Comparison of ENCODE assay signal across 9 cellular contexts in the genomic region with DNA sequence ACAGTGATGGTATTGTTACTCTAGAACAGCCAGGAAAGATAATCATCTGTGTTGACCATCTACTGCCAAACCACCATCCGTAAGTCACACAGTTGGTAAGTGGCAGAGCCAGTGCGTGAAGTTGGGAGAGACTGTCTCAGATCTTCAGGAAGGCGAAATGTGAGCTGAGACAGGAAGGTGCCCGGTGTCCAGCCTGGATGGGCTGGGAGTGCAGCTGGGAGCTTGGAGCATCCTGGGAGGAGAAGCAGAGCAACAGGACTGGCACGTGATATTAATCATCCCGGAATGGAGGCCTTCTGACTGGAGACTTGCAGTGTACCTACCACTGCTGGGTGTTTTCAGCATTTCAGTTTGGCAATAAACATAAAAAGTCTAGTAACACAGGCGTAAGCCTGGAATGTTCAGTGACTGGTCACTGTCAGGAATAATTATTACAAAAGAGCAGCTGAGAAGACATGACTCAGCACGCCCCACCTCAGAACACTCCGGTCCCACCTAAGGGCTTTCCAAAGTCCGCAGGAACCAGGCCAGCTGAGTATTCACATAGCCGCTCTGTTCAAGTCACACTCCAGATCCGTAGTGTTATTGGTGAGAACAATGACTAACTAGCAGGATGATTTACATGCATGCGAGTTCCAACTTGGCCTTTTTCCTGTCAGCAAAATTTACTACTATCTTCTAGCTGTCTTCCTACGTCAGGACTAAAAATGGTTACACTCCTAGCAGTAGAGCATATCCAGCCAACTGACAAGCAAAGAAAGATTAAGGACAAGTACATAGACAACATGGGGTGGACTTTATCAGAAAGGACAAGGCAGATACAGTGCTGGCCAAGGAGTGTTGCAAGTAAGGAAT. TPM values are rescaled to one million over a fixed set of nuclear protein-coding genes. Genes with fewer than 3 reads are reported as not detected.
DNase-seq lines count a peak whose midpoint lies in the region; ATAC-seq and TF ChIP-seq lines count a peak whose summit lies in the region.
"Had no signal": no experiment of that assay in that cellular context is flagged by ENCODE, and none has a peak within 500 bp of the region (broad histone marks: within the 10 kb centered on the region; RNA-seq: fewer than 3 reads in every experiment).

No MANE protein-coding gene starts in this region.

- H3K79me2 ChIP-seq in Karpas-422 (ENCODE audit: low read length), result no peaks in the 10 kb centered on the region

- no peak for TF ChIP-seq CTCF in MCF 10A (IDR thresholded peaks at IDR 0.05; ENCODE audit: unreplicated experiment)
- TF ChIP-seq CTCF in right lobe of liver (IDR thresholded peaks at IDR 0.05), result no peak
- TF ChIP-seq CTCF in tibial nerve (IDR thresholded peaks at IDR 0.05), result no peak

- TF ChIP-seq EP300 in tibial nerve (IDR thresholded peaks at IDR 0.05), result peak; percentile 34 to 92

- H3K4me3 ChIP-seq in right lobe of liver (peak overlapping the region in 2 of 3 donors; percentile 10 to 27), tibial nerve (no peak overlapping the region), Karpas-422 (ENCODE audit: low read length) (no peak overlapping the region)
- no peak overlapping the region for H3K4me3 ChIP-seq in effector memory CD4-positive, alpha-beta T cell (ENCODE audit: insufficient read depth, low read depth, low read length, poor library complexity, severe bottlenecking)
- H3K4me3 ChIP-seq: BLaER1 had no signal

- intact Hi-C loops in MCF 10A (cut with micrococcal nuclease) (loop anchor here (1.0 kb wide), 4 partner anchors 15 to 111 kb away; a partner anchor contains a TSS), right lobe of liver (cut with DNase I) (no loop called here)

- H4K20me1 ChIP-seq in Karpas-422 (ENCODE audit: insufficient read depth, low read depth, low read length), result no peaks in the 10 kb centered on the region
- H4K20me1 ChIP-seq: BLaER1 had no signal

- H3K27ac Mint-ChIP-seq in MCF 10A (ENCODE audit: low read depth, unreplicated experiment), result peak overlapping the region; percentile 95

- ATAC-seq in right lobe of liver, result peak; percentile 71 to 85 (median 80)

- POLR2A ChIA-PET in MCF 10A (lab: Yijun Ruan, JAX), result interaction anchor here (0.6 to 7.8 kb wide), 36 partner anchors 11 to 1563 kb away, joined by 3 to 573 read pairs (median 4); a partner anchor contains a TSS

- no TSS peak for BruUV-seq in MCF 10A (replicated peaks; lab: Mats Ljungman, UMichigan)

- peaks cover 8% of the 10 kb centered on the region for H3K36me3 Mint-ChIP-seq in MCF 10A (ENCODE audit: insufficient read depth, unreplicated experiment)

- H3K9ac ChIP-seq in Karpas-422 (ENCODE audit: low read length), result no peak overlapping the region
- H3K9ac ChIP-seq: BLaER1 had no signal

- H2AFZ ChIP-seq in Karpas-422 (ENCODE audit: low read length), result no peak overlapping the region

- peaks cover 0 to 5% (median 0%) of the 10 kb centered on the region in 4 donors for H3K9me3 ChIP-seq in right lobe of liver
- peaks cover 0 to 14% (median 3%) of the 10 kb centered on the region in 4 donors for H3K9me3 ChIP-seq in tibial nerve
- no peaks in the 10 kb centered on the region for H3K9me3 ChIP-seq in effector memory CD4-positive, alpha-beta T cell (ENCODE audit: control insufficient read depth, low read length)
- H3K9me3 ChIP-seq in Karpas-422 (ENCODE audit: low read length), result no peaks in the 10 kb centered on the region

- peak overlapping the region; percentile 47 for H3K4me3 Mint-ChIP-seq in MCF 10A (ENCODE audit: unreplicated experiment)

- CTCF ChIA-PET in MCF 10A (lab: Yijun Ruan, JAX), result interaction anchor here (0.6 to 2.8 kb wide), 13 partner anchors 9 to 792 kb away, joined by 3 to 25 read pairs (median 4); a partner anchor contains a TSS

- peak overlapping the region; percentile 85 to 90 (median 86) for H3K27ac ChIP-seq in right lobe of liver
- H3K27ac ChIP-seq in tibial nerve, result peak overlapping the region; percentile 64 to 88 (median 82)
- H3K27ac ChIP-seq in effector memory CD4-positive, alpha-beta T cell (ENCODE audit: insufficient read depth, low read length, poor library complexity, severe bottlenecking), result no peak overlapping the region
- no peak overlapping the region for H3K27ac ChIP-seq in Karpas-422 (ENCODE audit: low read length)
- H3K27ac ChIP-seq: BLaER1 had no signal

- peak; percentile 27 for DNase-seq in NCI-H1105 treated with DMSO at 0.1 percent for 48 hours (lab: John Stamatoyannopoulos, UW)
- DNase-seq in NCI-H1105 (lab: John Stamatoyannopoulos, UW), result no peak
- peak; percentile 100 for DNase-seq in MCF 10A (ENCODE audit: unreplicated experiment)
- peak; percentile 75 to 83 (median 81) for DNase-seq in right lobe of liver
- peak; percentile 53 to 84 for DNase-seq in tibial nerve (ENCODE audit: low spot score in 2 of 2)
- no peak for DNase-seq in effector memory CD4-positive, alpha-beta T cell
- DNase-seq in Karpas-422, result no peak
- no peak for DNase-seq in NCI-H2107 treated with DMSO at 0.1 percent for 48 hours (lab: John Stamatoyannopoulos, UW; ENCODE audit: unreplicated experiment)

- H3K36me3 ChIP-seq in right lobe of liver (no peaks in the 10 kb centered on the region), tibial nerve (no peaks in the 10 kb centered on the region), Karpas-422 (ENCODE audit: insufficient read depth, low read length) (no peaks in the 10 kb centered on the region)
- H3K36me3 ChIP-seq in effector memory CD4-positive, alpha-beta T cell (ENCODE audit: control insufficient read depth, insufficient read depth, low read length), result no peaks in the 10 kb centered on the region
- H3K36me3 ChIP-seq: BLaER1 had no signal

- H3K27me3 ChIP-seq in right lobe of liver (no peaks in the 10 kb centered on the region), tibial nerve (no peaks in the 10 kb centered on the region), Karpas-422 (ENCODE audit: low read length) (no peaks in the 10 kb centered on the region)
- no peaks in the 10 kb centered on the region for H3K27me3 ChIP-seq in effector memory CD4-positive, alpha-beta T cell (replicated peaks; ENCODE audit: control insufficient read depth, insufficient read depth, low read length, poor library complexity, severe bottlenecking)
- H3K27me3 ChIP-seq: BLaER1 had no signal

- no peaks in the 10 kb centered on the region for H3K27me3 Mint-ChIP-seq in MCF 10A (ENCODE audit: insufficient read depth, unreplicated experiment)

- no peaks in the 10 kb centered on the region for H3K9me2 ChIP-seq in Karpas-422 (replicated peaks; ENCODE audit: insufficient read depth, low read length)

- H3K4me2 ChIP-seq in Karpas-422 (ENCODE audit: low read depth, low read length, poor library complexity, severe bottlenecking), result no peak overlapping the region
- H3K4me2 ChIP-seq: BLaER1 had no signal

- 18% methylated on average over 14 of the region's 14 CpGs for WGBS in right lobe of liver (ENCODE audit: insufficient coverage, low coverage, low lambda C conversion rate, missing lambda C conversion rate)
- WGBS in tibial nerve, 2 donors, result 48 to 57% methylated on average over 14 of the region's 14 CpGs

- H3K9me3 Mint-ChIP-seq in MCF 10A (ENCODE audit: unreplicated experiment), result peaks cover 11% of the 10 kb centered on the region

- TF ChIP-seq POLR2A in right lobe of liver (IDR thresholded peaks at IDR 0.05) (peak; percentile 82), tibial nerve (IDR thresholded peaks at IDR 0.05) (no peak)

- peaks cover 0 to 29% (median 8%) of the 10 kb centered on the region in 4 donors for H3K4me1 ChIP-seq in right lobe of liver
- peaks cover 0 to 33% (median 17%) of the 10 kb centered on the region in 4 donors for H3K4me1 ChIP-seq in tibial nerve
- H3K4me1 ChIP-seq in effector memory CD4-positive, alpha-beta T cell (ENCODE audit: control insufficient read depth, insufficient read depth, low read length, poor library complexity, severe bottlenecking), result no peaks in the 10 kb centered on the region
- no peaks in the 10 kb centered on the region for H3K4me1 ChIP-seq in Karpas-422 (ENCODE audit: low read length)
- H3K4me1 ChIP-seq: BLaER1 had no signal

- peaks cover 21% of the 10 kb centered on the region for H3K4me1 Mint-ChIP-seq in MCF 10A (ENCODE audit: insufficient read depth, unreplicated experiment)

RNA-seq across cellular contexts. Expression of a gene that starts 45.1 kb away (rescaled TPM):
- 158 and 183 TPM in 2 replicates for total RNA-seq in MCF 10A (2022)
- total RNA-seq in right lobe of liver, result 100 to 1,000 TPM in 3 of 6 experiments, 10 to 100 TPM in 3; 55.4 to 182 (median 105) TPM
- total RNA-seq in tibial nerve, result 100 to 1,000 TPM; 220 to 264 (median 247) TPM
- 45.3 and 72.4 TPM in 2 replicates for total RNA-seq in Karpas-422 (2014; rRNA removed; shearing (Covaris generic); ENCODE audit: low replicate concordance)

Comparison
In these comparisons a context has a peak if more than half of its experiments do, and no peak if none do; other contexts are left out.
1. DNase-seq: peak in NCI-H1105 treated with DMSO at 0.1 percent for 48 hours (single experiment), MCF 10A (single experiment), right lobe of liver (3 of 3) and tibial nerve (2 of 2); none in NCI-H1105 (single experiment), effector memory CD4-positive, alpha-beta T cell (0 of 3), Karpas-422 (single experiment) and NCI-H2107 treated with DMSO at 0.1 percent for 48 hours (single experiment).
2. H3K27ac ChIP-seq: peak in right lobe of liver (3 of 3) and tibial nerve (4 of 4); none in effector memory CD4-positive, alpha-beta T cell (single experiment) and Karpas-422 (single experiment).
3. H3K4me3 ChIP-seq: peak in right lobe of liver (2 of 3); none in tibial nerve (0 of 4), effector memory CD4-positive, alpha-beta T cell (single experiment) and Karpas-422 (single experiment).